10 cellular contexts compared by ENCODE assay signal in genomic region chr3:171704002-171704401, GRCh38.
DNase-seq lines count a peak whose midpoint lies in the region; ATAC-seq, FAIRE-seq and TF ChIP-seq lines count a peak whose summit lies in the region.
"Had no signal": no experiment of that assay in that cellular context is flagged by ENCODE, and none has a peak within 500 bp of the region (broad histone marks: within the 10 kb centered on the region; RNA-seq: fewer than 3 reads in every experiment).

No MANE protein-coding gene starts in this region.

- no peak overlapping the region for H3K27ac ChIP-seq in CD8-positive, alpha-beta memory T cell (ENCODE audit: low read depth, low read length)
- H3K27ac ChIP-seq: Peyer's patch had no signal

- H3K27me3 ChIP-seq in CD8-positive, alpha-beta memory T cell (ENCODE audit: insufficient read depth, low read length, poor library complexity, severe bottlenecking), result no peaks in the 10 kb centered on the region
- no peaks in the 10 kb centered on the region for H3K27me3 ChIP-seq in bronchial epithelial cell (ENCODE audit: control insufficient read depth, insufficient read depth, low read length)
- H3K27me3 ChIP-seq: Peyer's patch had no signal

- H3K27ac Mint-ChIP-seq in CD8-positive, alpha-beta memory T cell, result no peak overlapping the region

- peaks cover 0 to 7% (median 0%) of the 10 kb centered on the region in 3 donors for H3K36me3 Mint-ChIP-seq in CD8-positive, alpha-beta memory T cell

- TF ChIP-seq CTCF in GM20000 (IDR thresholded peaks at IDR 0.05; ENCODE audit: extremely low read depth, missing control alignments) (peak; percentile 46), bronchial epithelial cell (IDR thresholded peaks at IDR 0.05; ENCODE audit: insufficient read depth, low read length, severe bottlenecking) (peak; percentile 62)

- FAIRE-seq in bronchial epithelial cell (lab: Jason Lieb, UNC), result no peak

- H3K36me3 ChIP-seq in CD8-positive, alpha-beta memory T cell (ENCODE audit: insufficient read depth, low read length), result no peaks in the 10 kb centered on the region
- no peaks in the 10 kb centered on the region for H3K36me3 ChIP-seq in bronchial epithelial cell (ENCODE audit: control insufficient read depth, insufficient read depth, low read length)

- H3K4me3 ChIP-seq in CD8-positive, alpha-beta memory T cell (ENCODE audit: low read length), result no peak overlapping the region
- H3K4me3 ChIP-seq in bronchial epithelial cell (ENCODE audit: low read depth, low read length), result no peak overlapping the region
- H3K4me3 ChIP-seq: Peyer's patch had no signal

- H3K4me1 Mint-ChIP-seq in CD8-positive, alpha-beta memory T cell, result no peaks in the 10 kb centered on the region

- CTCF ChIA-PET in CD8-positive, alpha-beta memory T cell (lab: Charles Lee), result no interaction called here

- POLR2A ChIA-PET in CD8-positive, alpha-beta memory T cell (lab: Charles Lee), result no interaction called here

- DNase-seq in CD8-positive, alpha-beta memory T cell, result peak in 3 of 5 donors; percentile 1 to 18 (median 5)
- DNase-seq in GM20000 (ENCODE audit: low spot score) (peak; percentile 9), NOMO-1 (lab: John Stamatoyannopoulos, UW; ENCODE audit: unreplicated experiment in 2 of 2) (peak; percentile 8 to 46), bronchial epithelial cell (ENCODE audit: low read depth) (peak; percentile 62), myocyte (ENCODE audit: low read depth) (peak; percentile 41)
- DNase-seq: left cardiac atrium had no signal

- H3K4me3 Mint-ChIP-seq in CD8-positive, alpha-beta memory T cell, result no peak overlapping the region

- H3K4me1 ChIP-seq in CD8-positive, alpha-beta memory T cell (ENCODE audit: insufficient read depth, low read length), result no peaks in the 10 kb centered on the region
- H3K4me1 ChIP-seq: Peyer's patch had no signal

- peaks cover 4 to 16% of the 10 kb centered on the region in 2 donors for H3K27me3 Mint-ChIP-seq in CD8-positive, alpha-beta memory T cell

- H3K9me3 ChIP-seq in CD8-positive, alpha-beta memory T cell (ENCODE audit: low read length), result no peaks in the 10 kb centered on the region

- peaks cover 0 to 5% (median 0%) of the 10 kb centered on the region in 5 donors for H3K9me3 Mint-ChIP-seq in CD8-positive, alpha-beta memory T cell

- ATAC-seq in GM19463 (IDR thresholded peaks at IDR 0.05; ENCODE audit: unreplicated experiment) (no peak), HG03159 (IDR thresholded peaks at IDR 0.05; ENCODE audit: unreplicated experiment) (no peak), GM18907 (IDR thresholded peaks at IDR 0.05; ENCODE audit: unreplicated experiment) (no peak)

Comparison
In these comparisons a context has a peak if more than half of its experiments do, and no peak if none do; other contexts are left out.
1. DNase-seq: peak in every context shown above with its lines; median percentile 62 in bronchial epithelial cell; 41 in myocyte; 27 in NOMO-1; 9 in GM20000; 5 in CD8-positive, alpha-beta memory T cell.